In genomic region chr6:21595265-21595950, GRCh38 we compare ENCODE assay signal across 8 cellular contexts. TPM values are rescaled to one million over a fixed set of nuclear protein-coding genes. Genes with fewer than 3 reads are reported as not detected.
DNase-seq lines count a peak whose midpoint lies in the region; ATAC-seq, FAIRE-seq and TF ChIP-seq lines count a peak whose summit lies in the region.

No MANE protein-coding gene starts in this region.

- peaks cover 9% of the 10 kb centered on the region for H3K36me3 Mint-ChIP-seq in T-helper 2 cell treated with Interferon-gamma antibody and Interleukin-4, amounts not matched to agents 5 μg/mL and 100 μg/mL, for 36 hours (ENCODE audit: low read depth)
- H3K36me3 Mint-ChIP-seq in endodermal cell (ENCODE audit: low read depth): peaks cover 32% of the 10 kb centered on the region

- peak overlapping the region; percentile 95 for H3K27ac Mint-ChIP-seq in T-helper 2 cell treated with Interferon-gamma antibody and Interleukin-4, amounts not matched to agents 5 μg/mL and 100 μg/mL, for 36 hours
- H3K27ac Mint-ChIP-seq in endodermal cell: peak overlapping the region; percentile 97

- peak overlapping the region; percentile 95 for H3K4me3 Mint-ChIP-seq in T-helper 2 cell treated with Interferon-gamma antibody and Interleukin-4, amounts not matched to agents 5 μg/mL and 100 μg/mL, for 36 hours
- H3K4me3 Mint-ChIP-seq in endodermal cell: no peak overlapping the region

- H3K36me3 ChIP-seq in endodermal cell (ENCODE audit: control insufficient read depth, insufficient read depth, low read length) (peaks cover 25% of the 10 kb centered on the region), mucosa of rectum (ENCODE audit: control insufficient read depth in 2 of 2, insufficient read depth in 2 of 2, low read length in 2 of 2) (no peaks in the 10 kb centered on the region)

- H3K9me3 Mint-ChIP-seq in T-helper 2 cell treated with Interferon-gamma antibody and Interleukin-4, amounts not matched to agents 5 μg/mL and 100 μg/mL, for 36 hours: no peaks in the 10 kb centered on the region
- H3K9me3 Mint-ChIP-seq in endodermal cell: no peaks in the 10 kb centered on the region

- H3K27me3 ChIP-seq in endodermal cell (ENCODE audit: control insufficient read depth, insufficient read depth, low read length, poor library complexity, severe bottlenecking): no peaks in the 10 kb centered on the region
- H3K27me3 ChIP-seq in mucosa of rectum (ENCODE audit: control insufficient read depth in 2 of 2, insufficient read depth in 2 of 2, low read length in 2 of 2): no peaks in the 10 kb centered on the region

- H3K27me3 Mint-ChIP-seq in T-helper 2 cell treated with Interferon-gamma antibody and Interleukin-4, amounts not matched to agents 5 μg/mL and 100 μg/mL, for 36 hours (ENCODE audit: low read depth): peaks cover 58% of the 10 kb centered on the region
- H3K27me3 Mint-ChIP-seq in endodermal cell (ENCODE audit: insufficient read depth): no peaks in the 10 kb centered on the region

- H3K4me1 ChIP-seq in endodermal cell (ENCODE audit: control insufficient read depth, insufficient read depth, low read length) (peaks cover 4% of the 10 kb centered on the region), mucosa of rectum (ENCODE audit: control insufficient read depth in 2 of 2, insufficient read depth in 2 of 2, low read length in 2 of 2) (peaks cover 11% of the 10 kb centered on the region in 2 donors)

- no peak for FAIRE-seq in urothelium cell line (lab: Jason Lieb, UNC)

- peak; percentile 28 for ATAC-seq in HG03045 (IDR thresholded peaks at IDR 0.05; ENCODE audit: unreplicated experiment)

- WGBS in endodermal cell (ENCODE audit: insufficient coverage in 1 of 2, insufficient read length in 1 of 2), 2 experiments: 0% methylated on average over 20 to 95 of the region's 95 CpGs

- H3K9me3 ChIP-seq in endodermal cell (ENCODE audit: control insufficient read depth, low read length) (no peaks in the 10 kb centered on the region), mucosa of rectum (ENCODE audit: control insufficient read depth in 2 of 2, low read length in 2 of 2) (no peaks in the 10 kb centered on the region)

- H3K4me3 ChIP-seq in endodermal cell (ENCODE audit: low read length) (peak overlapping the region; percentile 92), mucosa of rectum (ENCODE audit: low read length in 2 of 2) (peak overlapping the region; percentile 71 to 96)

- peak; percentile 49 for TF ChIP-seq CTCF in endodermal cell (conservative IDR thresholded peaks at IDR 0.05)

- H3K9ac ChIP-seq in endodermal cell (ENCODE audit: extremely low read depth, low read length, poor library complexity, severe bottlenecking) (peak overlapping the region; percentile 80), mucosa of rectum (ENCODE audit: low read depth in 1 of 2, low read length in 2 of 2) (peak overlapping the region; percentile 72 to 91)

- H3K27ac ChIP-seq in endodermal cell (ENCODE audit: low read depth, low read length): peak overlapping the region; percentile 75
- H3K27ac ChIP-seq in mucosa of rectum (ENCODE audit: low read depth in 2 of 2, low read length in 2 of 2): peak overlapping the region; percentile 85 to 90

- H3K4me1 Mint-ChIP-seq in T-helper 2 cell treated with Interferon-gamma antibody and Interleukin-4, amounts not matched to agents 5 μg/mL and 100 μg/mL, for 36 hours (ENCODE audit: low read depth): peaks cover 32% of the 10 kb centered on the region
- H3K4me1 Mint-ChIP-seq in endodermal cell: peaks cover 13% of the 10 kb centered on the region

- DNase-seq in stimulated activated naive CD4-positive, alpha-beta T cell (lab: John Stamatoyannopoulos, UW): peak in 4 of 6 experiments; percentile 12 to 44 (median 22)
- no peak for DNase-seq in stimulated activated naive CD4-positive, alpha-beta T cell treated with Interleukin-2 at 50 U/mL for 16 hours (lab: John Stamatoyannopoulos, UW)
- peak; percentile 13 for DNase-seq in T-helper 2 cell treated with Interferon-gamma antibody and Interleukin-4, amounts not matched to agents 5 μg/mL and 100 μg/mL, for 36 hours (ENCODE audit: low spot score)
- DNase-seq in endodermal cell (no peak), urothelium cell line (ENCODE audit: low spot score) (peak; percentile 28), GDM1 (lab: John Stamatoyannopoulos, UW) (no peak)

RNA-seq across cellular contexts. Expression of gene SOX4, which starts 1.9 kb away (rescaled TPM):
- total RNA-seq in endodermal cell: 10 to 100 TPM; 95.9 to 96.7 TPM
- polyA plus RNA-seq in endodermal cell (2013, experiment 1 of 2): 130 TPM
- polyA plus RNA-seq in endodermal cell (2013, experiment 2 of 2): 129 TPM

Comparison
In these comparisons a context has a peak if more than half of its experiments do, and no peak if none do; other contexts are left out.
1. DNase-seq: peak in stimulated activated naive CD4-positive, alpha-beta T cell (4 of 6), T-helper 2 cell treated with Interferon-gamma antibody and Interleukin-4, amounts not matched to agents 5 μg/mL and 100 μg/mL, for 36 hours (single experiment) and urothelium cell line (single experiment); none in stimulated activated naive CD4-positive, alpha-beta T cell treated with Interleukin-2 at 50 U/mL for 16 hours (single experiment), endodermal cell (single experiment) and GDM1 (single experiment).